In the genomic region with DNA sequence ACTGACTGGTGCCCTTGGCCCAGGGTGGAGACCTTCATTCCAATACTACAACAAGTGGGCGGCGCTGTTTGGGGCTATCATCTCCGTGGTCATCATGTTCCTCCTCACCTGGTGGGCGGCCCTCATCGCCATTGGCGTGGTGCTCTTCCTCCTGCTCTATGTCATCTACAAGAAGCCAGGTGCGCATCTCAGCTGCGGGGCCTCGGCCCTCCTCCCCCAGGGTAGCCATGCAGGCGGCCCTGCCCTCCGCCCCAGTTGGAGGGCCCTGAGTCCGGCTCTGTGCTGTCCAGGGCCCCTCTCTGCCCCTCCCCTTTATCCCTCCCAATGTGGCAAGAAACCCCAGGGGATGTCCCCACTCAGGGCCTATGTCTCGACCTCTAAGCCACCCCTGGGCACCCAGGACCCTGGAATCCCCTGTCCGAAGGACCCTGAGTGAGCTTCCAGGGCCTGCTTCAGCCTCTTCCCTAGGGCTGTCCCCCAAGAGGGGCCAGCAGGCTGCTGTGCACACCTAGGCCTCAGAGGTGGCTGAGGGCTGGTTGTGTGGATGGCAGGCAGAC, we compare ENCODE assay signal across 26 cellular contexts. TPM values are rescaled to one million over a fixed set of nuclear protein-coding genes. Genes with fewer than 3 reads are reported as not detected.
DNase-seq lines count a peak whose midpoint lies in the region; ATAC-seq and TF ChIP-seq lines count a peak whose summit lies in the region.
"Had no signal": no experiment of that assay in that cellular context is flagged by ENCODE, and none has a peak within 500 bp of the region (broad histone marks: within the 10 kb centered on the region; RNA-seq: fewer than 3 reads in every experiment).

No MANE protein-coding gene starts in this region.

- H3K36me3 Mint-ChIP-seq in chondrocyte (ENCODE audit: low read depth): no peaks in the 10 kb centered on the region
- H3K36me3 Mint-ChIP-seq in stimulated activated effector memory CD8-positive, alpha-beta T cell treated with anti-CD3 and anti-CD28 coated beads, Interleukin-12 subunit alpha, Interleukin-12 subunit beta, amount 100 ng/mL, for 72 hours: no peaks in the 10 kb centered on the region
- H3K36me3 Mint-ChIP-seq: CD14-positive monocyte; CD8-positive, alpha-beta memory T cell had no signal

- DNase-seq in Right ventricle myocardium inferior (ENCODE audit: missing footprints) (peak; percentile 66), left ventricle myocardium inferior (no peak), chondrocyte (ENCODE audit: low spot score) (peak; percentile 82), osteoblast (ENCODE audit: insufficient read length, low spot score, missing footprints) (peak; percentile 58), COLO668 (lab: John Stamatoyannopoulos, UW; ENCODE audit: unreplicated experiment) (no peak), NCI-H446 treated with DMSO at 0.1 percent for 48 hours (lab: John Stamatoyannopoulos, UW) (no peak)
- DNase-seq in stimulated activated effector memory CD8-positive, alpha-beta T cell treated with anti-CD3 and anti-CD28 coated beads, Interleukin-12 subunit alpha, Interleukin-12 subunit beta, amount 100 ng/mL, for 72 hours (ENCODE audit: low spot score in 2 of 2): no peak
- DNase-seq: AML-193; BE2C; Calu3; CD4-positive, alpha-beta T cell; CD8-positive, alpha-beta memory T cell; COR-L47; DMS53; DMS79 treated with DMSO at 0.1 percent for 48 hours; GF-D8; H9 had no signal

- ATAC-seq in Right ventricle myocardium inferior: no peak
- no peak for ATAC-seq in stimulated activated effector memory CD8-positive, alpha-beta T cell treated with anti-CD3 and anti-CD28 coated beads, Interleukin-12 subunit alpha, Interleukin-12 subunit beta, amount 100 ng/mL, for 72 hours
- no peak for ATAC-seq in esophagus mucosa
- ATAC-seq: GM23338, HCT116 had no signal

- no peak overlapping the region for H3K4me2 ChIP-seq in osteoblast (ENCODE audit: insufficient read depth, low read length)
- H3K4me2 ChIP-seq: BLaER1 treated with 17β-estradiol and CSF1 and Interleukin-3, amounts not matched to agents 10 nM and 100 nM; GM23338 had no signal

- TF ChIP-seq CTCF in left ventricle myocardium inferior (IDR thresholded peaks at IDR 0.05; ENCODE audit: borderline replicate concordance): no peak
- TF ChIP-seq CTCF in chondrocyte (IDR thresholded peaks at IDR 0.05): no peak
- TF ChIP-seq CTCF in osteoblast (IDR thresholded peaks at IDR 0.05; ENCODE audit: extremely low read depth, low read depth, low read length): no peak

- H4K20me1 ChIP-seq in osteoblast (ENCODE audit: insufficient read depth, low read length): no peaks in the 10 kb centered on the region
- H4K20me1 ChIP-seq: BLaER1 treated with 17β-estradiol and CSF1 and Interleukin-3, amounts not matched to agents 10 nM and 100 nM had no signal

- no peaks in the 10 kb centered on the region for H3K79me2 ChIP-seq in osteoblast (ENCODE audit: insufficient read depth, low read length)

- no peak overlapping the region for H3K27ac ChIP-seq in left ventricle myocardium inferior (replicated peaks)
- H3K27ac ChIP-seq in osteoblast (ENCODE audit: low read depth, low read length): no peak overlapping the region
- H3K27ac ChIP-seq: 22Rv1; BLaER1 treated with 17β-estradiol and CSF1 and Interleukin-3, amounts not matched to agents 10 nM and 100 nM had no signal

- H3K4me3 ChIP-seq in left ventricle myocardium inferior (no peak overlapping the region), osteoblast (ENCODE audit: insufficient read depth, low read length) (no peak overlapping the region)
- H3K4me3 ChIP-seq: BLaER1 treated with 17β-estradiol and CSF1 and Interleukin-3, amounts not matched to agents 10 nM and 100 nM; GM23338 had no signal

- H3K4me1 Mint-ChIP-seq in chondrocyte (ENCODE audit: low read depth): no peaks in the 10 kb centered on the region
- H3K4me1 Mint-ChIP-seq in stimulated activated effector memory CD8-positive, alpha-beta T cell treated with anti-CD3 and anti-CD28 coated beads, Interleukin-12 subunit alpha, Interleukin-12 subunit beta, amount 100 ng/mL, for 72 hours: no peaks in the 10 kb centered on the region
- H3K4me1 Mint-ChIP-seq: CD8-positive, alpha-beta memory T cell; GM23338; H9 had no signal

- intact Hi-C loops in Right ventricle myocardium inferior (cut with DNase I): no loop called here
- intact Hi-C loops in left ventricle myocardium inferior (cut with micrococcal nuclease): no loop called here

- H3K4me3 Mint-ChIP-seq in chondrocyte (ENCODE audit: unreplicated experiment): no peak overlapping the region
- no peak overlapping the region for H3K4me3 Mint-ChIP-seq in stimulated activated effector memory CD8-positive, alpha-beta T cell treated with anti-CD3 and anti-CD28 coated beads, Interleukin-12 subunit alpha, Interleukin-12 subunit beta, amount 100 ng/mL, for 72 hours
- H3K4me3 Mint-ChIP-seq: CD14-positive monocyte; CD4-positive, alpha-beta T cell; CD8-positive, alpha-beta memory T cell; GM23338; H9 had no signal

- H3K36me3 ChIP-seq in left ventricle myocardium inferior: no peaks in the 10 kb centered on the region
- no peaks in the 10 kb centered on the region for H3K36me3 ChIP-seq in osteoblast (ENCODE audit: insufficient read depth, low read length)
- H3K36me3 ChIP-seq: BE2C; BLaER1 treated with 17β-estradiol and CSF1 and Interleukin-3, amounts not matched to agents 10 nM and 100 nM had no signal

- no peaks in the 10 kb centered on the region for H3K27me3 Mint-ChIP-seq in chondrocyte (ENCODE audit: low read depth)
- H3K27me3 Mint-ChIP-seq: CD4-positive, alpha-beta T cell had no signal

- H2AFZ ChIP-seq in osteoblast (ENCODE audit: low read length): no peak overlapping the region
- H2AFZ ChIP-seq: GM23338 had no signal

- no peak overlapping the region for H3K27ac Mint-ChIP-seq in chondrocyte (ENCODE audit: unreplicated experiment)
- peak overlapping the region; percentile 48 for H3K27ac Mint-ChIP-seq in stimulated activated effector memory CD8-positive, alpha-beta T cell treated with anti-CD3 and anti-CD28 coated beads, Interleukin-12 subunit alpha, Interleukin-12 subunit beta, amount 100 ng/mL, for 72 hours
- H3K27ac Mint-ChIP-seq: CD4-positive, alpha-beta T cell; CD8-positive, alpha-beta memory T cell; GM23338; H9 had no signal

- H3K4me1 ChIP-seq in left ventricle myocardium inferior (no peaks in the 10 kb centered on the region), osteoblast (ENCODE audit: insufficient read depth, low read length) (no peaks in the 10 kb centered on the region)
- H3K4me1 ChIP-seq: BE2C had no signal

- H3K27me3 ChIP-seq in left ventricle myocardium inferior (ENCODE audit: low read depth) (no peaks in the 10 kb centered on the region), osteoblast (ENCODE audit: insufficient read depth, low read length) (no peaks in the 10 kb centered on the region)
- H3K27me3 ChIP-seq: BE2C; BLaER1 treated with 17β-estradiol and CSF1 and Interleukin-3, amounts not matched to agents 10 nM and 100 nM had no signal

- H3K9me3 ChIP-seq in left ventricle myocardium inferior (replicated peaks) (no peaks in the 10 kb centered on the region), osteoblast (ENCODE audit: low read depth, low read length) (no peaks in the 10 kb centered on the region)
- H3K9me3 ChIP-seq: BE2C; BLaER1 treated with 17β-estradiol and CSF1 and Interleukin-3, amounts not matched to agents 10 nM and 100 nM had no signal

- H3K9me3 Mint-ChIP-seq in chondrocyte (ENCODE audit: low read depth): no peaks in the 10 kb centered on the region
- no peaks in the 10 kb centered on the region for H3K9me3 Mint-ChIP-seq in stimulated activated effector memory CD8-positive, alpha-beta T cell treated with anti-CD3 and anti-CD28 coated beads, Interleukin-12 subunit alpha, Interleukin-12 subunit beta, amount 100 ng/mL, for 72 hours
- H3K9me3 Mint-ChIP-seq: CD14-positive monocyte; CD4-positive, alpha-beta T cell; CD8-positive, alpha-beta memory T cell had no signal

RNA-seq across cellular contexts. Expression of a gene that starts 19.1 kb away (rescaled TPM):
- total RNA-seq in Right ventricle myocardium inferior: not detected
- total RNA-seq in left ventricle myocardium inferior: not detected
- total RNA-seq in chondrocyte: not detected in 3 replicates
- total RNA-seq in osteoblast: not detected in 2 replicates
- total RNA-seq in esophagus mucosa: not detected
- total RNA-seq: Calu3; CD4-positive, alpha-beta T cell; CD8-positive, alpha-beta memory T cell; Daoy; G401; GM23338; H4; H9 had no signal

RNA-seq across cellular contexts. Expression of a gene that starts 47.8 kb away (rescaled TPM):
- total RNA-seq in Right ventricle myocardium inferior (114 TPM), left ventricle myocardium inferior (119 TPM), chondrocyte (146 to 236 TPM (median 223 TPM) in 3 replicates), osteoblast (190 and 209 TPM in 2 replicates), esophagus mucosa (63.9 TPM)

Comparison
In these comparisons a context has a peak if more than half of its experiments do, and no peak if none do; other contexts are left out.
1. DNase-seq: peak in Right ventricle myocardium inferior (single experiment), chondrocyte (single experiment) and osteoblast (single experiment); none in left ventricle myocardium inferior (single experiment), stimulated activated effector memory CD8-positive, alpha-beta T cell treated with anti-CD3 and anti-CD28 coated beads, Interleukin-12 subunit alpha, Interleukin-12 subunit beta, amount 100 ng/mL, for 72 hours (0 of 2), COLO668 (single experiment) and NCI-H446 treated with DMSO at 0.1 percent for 48 hours (single experiment).